ENCODE assay signal across 16 cellular contexts in the genomic region with DNA sequence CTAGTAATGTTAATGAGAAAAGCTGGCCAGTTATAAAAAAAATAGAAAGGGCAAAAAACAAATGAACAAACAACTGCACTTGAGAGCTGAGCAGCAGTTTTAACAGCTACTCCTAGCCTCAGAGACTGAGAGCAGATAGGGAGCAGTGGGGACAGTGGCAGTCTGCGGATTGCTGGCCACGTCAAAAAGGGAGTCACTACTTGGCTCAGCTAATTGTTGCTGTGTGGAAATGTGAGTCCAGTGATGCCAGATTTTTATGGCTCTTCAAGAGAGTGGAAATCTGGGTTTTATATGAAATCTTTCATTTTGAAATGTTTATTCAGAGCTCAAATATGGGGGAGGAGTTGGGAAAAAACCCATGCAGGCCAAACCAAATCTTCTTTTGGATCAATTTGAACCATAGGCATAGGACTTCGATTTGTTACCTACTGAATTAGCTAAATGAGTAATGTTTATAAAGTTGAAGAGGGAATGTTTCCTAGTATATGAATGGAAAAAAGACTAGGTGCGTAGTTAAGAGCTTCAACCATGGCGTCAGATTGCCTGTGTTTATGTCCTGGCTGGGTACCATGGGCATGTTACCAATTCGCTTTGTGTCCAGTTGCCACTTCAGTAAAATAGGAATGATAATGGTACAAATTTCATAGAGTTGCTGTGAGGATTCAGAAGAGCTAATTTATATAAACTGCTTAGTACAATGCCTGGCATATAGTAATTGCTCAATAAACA.
DNase-seq lines count a peak whose midpoint lies in the region; ATAC-seq, FAIRE-seq and TF ChIP-seq lines count a peak whose summit lies in the region.
"Had no signal": no experiment of that assay in that cellular context is flagged by ENCODE, and none has a peak within 500 bp of the region (broad histone marks: within the 10 kb centered on the region; RNA-seq: fewer than 3 reads in every experiment).

No MANE protein-coding gene starts in this region.

- no peak overlapping the region for H3K4me3 Mint-ChIP-seq in natural killer cell
- H3K4me3 Mint-ChIP-seq: activated CD8-positive, alpha-beta T cell treated with anti-CD3 and anti-CD28 coated beads for 36 hours; CD4-positive, CD25-positive, alpha-beta regulatory T cell; neural crest cell; stimulated activated memory B cell treated with anti-CD40 and anti-IgM and Interleukin-4, amounts not matched to agents 10 μg/mL and 1 μg/mL and 100 μg/mL, for 72 hours had no signal

- FAIRE-seq in GM12892 (lab: Jason Lieb, UNC): no peak
- FAIRE-seq: GM12891 had no signal

- no peaks in the 10 kb centered on the region for H3K9me3 Mint-ChIP-seq in natural killer cell
- H3K9me3 Mint-ChIP-seq: activated CD8-positive, alpha-beta T cell treated with anti-CD3 and anti-CD28 coated beads for 36 hours; CD4-positive, CD25-positive, alpha-beta regulatory T cell had no signal

- no peaks in the 10 kb centered on the region for H3K79me2 ChIP-seq in Karpas-422 (ENCODE audit: low read length)

- H4K20me1 ChIP-seq in Karpas-422 (ENCODE audit: insufficient read depth, low read depth, low read length): no peaks in the 10 kb centered on the region

- H3K4me1 ChIP-seq in transverse colon: peaks cover 0 to 7% (median 0%) of the 10 kb centered on the region in 4 donors
- no peaks in the 10 kb centered on the region for H3K4me1 ChIP-seq in Karpas-422 (ENCODE audit: low read length)
- H3K4me1 ChIP-seq: esophagus squamous epithelium had no signal

- WGBS in transverse colon (ENCODE audit: low coverage in 1 of 2), 2 donors: 68 to 84% methylated on average over 6 of the region's 6 CpGs

- peak; percentile 82 for DNase-seq in MG63
- peak; percentile 27 for DNase-seq in fibroblast of pulmonary artery (ENCODE audit: low read depth)
- DNase-seq in natural killer cell: no peak
- DNase-seq in transverse colon: peak; percentile 25
- DNase-seq in cortex of kidney (lab: John Stamatoyannopoulos, UW): no peak
- DNase-seq in GM12892 (ENCODE audit: insufficient read length): no peak
- DNase-seq in activated T-cell treated with anti-CD3 and anti-CD28 coated beads, Interleukin-2, amount 50 U/mL, for 1 hour: no peak
- DNase-seq in Karpas-422: no peak
- DNase-seq: activated CD8-positive, alpha-beta T cell treated with anti-CD3 and anti-CD28 coated beads for 36 hours; CD4-positive, CD25-positive, alpha-beta regulatory T cell; esophagus squamous epithelium; KBM-7 had no signal

- no peak overlapping the region for H3K4me2 ChIP-seq in Karpas-422 (ENCODE audit: low read depth, low read length, poor library complexity, severe bottlenecking)

- H3K36me3 Mint-ChIP-seq in natural killer cell: no peaks in the 10 kb centered on the region
- H3K36me3 Mint-ChIP-seq: CD4-positive, CD25-positive, alpha-beta regulatory T cell; stimulated activated memory B cell treated with anti-CD40 and anti-IgM and Interleukin-4, amounts not matched to agents 10 μg/mL and 1 μg/mL and 100 μg/mL, for 72 hours had no signal

- H3K27me3 ChIP-seq in MG63 (no peaks in the 10 kb centered on the region), transverse colon (no peaks in the 10 kb centered on the region), Karpas-422 (ENCODE audit: low read length) (no peaks in the 10 kb centered on the region)
- H3K27me3 ChIP-seq: esophagus squamous epithelium had no signal

- peak overlapping the region; percentile 91 to 92 for H3K27ac Mint-ChIP-seq in natural killer cell
- H3K27ac Mint-ChIP-seq: activated CD8-positive, alpha-beta T cell treated with anti-CD3 and anti-CD28 coated beads for 36 hours; CD4-positive, CD25-positive, alpha-beta regulatory T cell; stimulated activated memory B cell treated with anti-CD40 and anti-IgM and Interleukin-4, amounts not matched to agents 10 μg/mL and 1 μg/mL and 100 μg/mL, for 72 hours had no signal

- intact Hi-C loops in natural killer cell (cut with micrococcal nuclease): loop anchor here (2.0 to 5.0 kb wide), 2 partner anchors 56 to 100 kb away; partner anchors contain the start of gene PAM
- intact Hi-C loops in transverse colon (cut with DNase I; ENCODE audit: low total_unique reads): no loop called here

- no peak for TF ChIP-seq CTCF in fibroblast of pulmonary artery (IDR thresholded peaks at IDR 0.05; ENCODE audit: low read length, missing control alignments)
- no peak for TF ChIP-seq CTCF in natural killer cell (IDR thresholded peaks at IDR 0.05)
- no peak for TF ChIP-seq CTCF in transverse colon (IDR thresholded peaks at IDR 0.05)

- no peak for TF ChIP-seq POLR2A in transverse colon (IDR thresholded peaks at IDR 0.05)
- no peak for TF ChIP-seq POLR2A in GM12892 (IDR thresholded peaks at IDR 0.05; ENCODE audit: low read depth, low read length)

- no peak for ATAC-seq in natural killer cell
- ATAC-seq: activated CD8-positive, alpha-beta T cell treated with anti-CD3 and anti-CD28 coated beads for 36 hours; stimulated activated memory B cell treated with anti-CD40 and anti-IgM and Interleukin-4, amounts not matched to agents 10 μg/mL and 1 μg/mL and 100 μg/mL, for 72 hours had no signal

- peak; percentile 20 for TF ChIP-seq EP300 in transverse colon (IDR thresholded peaks at IDR 0.05; ENCODE audit: low read depth)

- no peaks in the 10 kb centered on the region for H3K36me3 ChIP-seq in MG63
- H3K36me3 ChIP-seq in transverse colon: no peaks in the 10 kb centered on the region
- no peaks in the 10 kb centered on the region for H3K36me3 ChIP-seq in Karpas-422 (ENCODE audit: insufficient read depth, low read length)
- H3K36me3 ChIP-seq: esophagus squamous epithelium had no signal

- in situ Hi-C loops in transverse colon (cut with MboI; ENCODE audit: low pct_ligation_motif_present in 1 of 4, low pct_unique_long_range_greater_than_20kb in 1 of 4, low sequenced_read_pairs in 3 of 4): no loop called here

- no peaks in the 10 kb centered on the region for H3K9me3 ChIP-seq in MG63
- H3K9me3 ChIP-seq in transverse colon: no peaks in the 10 kb centered on the region
- H3K9me3 ChIP-seq in Karpas-422 (ENCODE audit: low read length): no peaks in the 10 kb centered on the region
- H3K9me3 ChIP-seq: esophagus squamous epithelium had no signal

- H3K27ac ChIP-seq in transverse colon (peak overlapping the region; percentile 16 to 60 (median 54)), Karpas-422 (ENCODE audit: low read length) (no peak overlapping the region)
- H3K27ac ChIP-seq: esophagus squamous epithelium had no signal

- no peak overlapping the region for H2AFZ ChIP-seq in Karpas-422 (ENCODE audit: low read length)

- H3K4me1 Mint-ChIP-seq in natural killer cell: peaks cover 63 to 65% of the 10 kb centered on the region in 2 donors
- H3K4me1 Mint-ChIP-seq: stimulated activated memory B cell treated with anti-CD40 and anti-IgM and Interleukin-4, amounts not matched to agents 10 μg/mL and 1 μg/mL and 100 μg/mL, for 72 hours had no signal

- H3K27me3 Mint-ChIP-seq in natural killer cell (ENCODE audit: low read depth in 2 of 2): no peaks in the 10 kb centered on the region
- H3K27me3 Mint-ChIP-seq: activated CD8-positive, alpha-beta T cell treated with anti-CD3 and anti-CD28 coated beads for 36 hours; CD4-positive, CD25-positive, alpha-beta regulatory T cell; stimulated activated memory B cell treated with anti-CD40 and anti-IgM and Interleukin-4, amounts not matched to agents 10 μg/mL and 1 μg/mL and 100 μg/mL, for 72 hours had no signal

- no peak overlapping the region for H3K4me3 ChIP-seq in MG63
- no peak overlapping the region for H3K4me3 ChIP-seq in fibroblast of pulmonary artery (replicated peaks; ENCODE audit: low read depth, low read length)
- no peak overlapping the region for H3K4me3 ChIP-seq in transverse colon
- no peak overlapping the region for H3K4me3 ChIP-seq in Karpas-422 (ENCODE audit: low read length)
- H3K4me3 ChIP-seq: esophagus squamous epithelium, lung had no signal

- no peaks in the 10 kb centered on the region for H3K9me2 ChIP-seq in Karpas-422 (replicated peaks; ENCODE audit: insufficient read depth, low read length)

- H3K9ac ChIP-seq in Karpas-422 (ENCODE audit: low read length): no peak overlapping the region

Comparison
In these comparisons a context has a peak if more than half of its experiments do, and no peak if none do; other contexts are left out.
1. DNase-seq: peak in MG63 (single experiment), fibroblast of pulmonary artery (single experiment) and transverse colon (single experiment); none in natural killer cell (single experiment), cortex of kidney (single experiment), GM12892 (single experiment), activated T-cell treated with anti-CD3 and anti-CD28 coated beads, Interleukin-2, amount 50 U/mL, for 1 hour (single experiment) and Karpas-422 (single experiment).